1 cellular context compared by ENCODE assay signal in genomic region chr16:48441863-48442279, GRCh38.
TF ChIP-seq lines count a peak whose summit lies in the region.

No MANE protein-coding gene starts in this region.

TF ChIP-seq in HepG2, 621 proteins besides CTCF, POLR2A, EP300 and RAD21 (continued from another document and continues in another):
- TF ChIP-seq DZIP1 (CRISPR knock-in tag; IDR thresholded peaks at IDR 0.05) (no peak), MLX (CRISPR knock-in tag; IDR thresholded peaks at IDR 0.05) (peak; percentile 95), ZNF879 (CRISPR knock-in tag; IDR thresholded peaks at IDR 0.05) (no peak), MATR3 (CRISPR knock-in tag; IDR thresholded peaks at IDR 0.05) (no peak), ZBTB49 (CRISPR knock-in tag; IDR thresholded peaks at IDR 0.05; ENCODE audit: borderline replicate concordance) (no peak), HMGXB3 (CRISPR knock-in tag; IDR thresholded peaks at IDR 0.05; ENCODE audit: borderline replicate concordance) (0 out of 2 replicates have a peak, but pooled peaks have one; percentile 57), ZMAT3 (CRISPR knock-in tag; conservative IDR thresholded peaks at IDR 0.05) (no peak; the same call in 1 of the 2 replicates), TEAD3 (CRISPR knock-in tag; optimal IDR thresholded peaks at IDR 0.05; ENCODE audit: borderline replicate concordance) (peak; percentile 64), SKIL (CRISPR knock-in tag; IDR thresholded peaks at IDR 0.05; ENCODE audit: borderline replicate concordance) (peak; percentile 48; the same call in 1 of the 2 replicates), ZNF660 (CRISPR knock-in tag; IDR thresholded peaks at IDR 0.05; ENCODE audit: borderline replicate concordance, low read depth) (no peak), SIX1 (CRISPR knock-in tag; IDR thresholded peaks at IDR 0.05; ENCODE audit: borderline replicate concordance) (peak; percentile 90; the same call in 1 of the 2 replicates), CSRNP1 (CRISPR knock-in tag; IDR thresholded peaks at IDR 0.05) (no peak), ZNF276 (CRISPR knock-in tag; IDR thresholded peaks at IDR 0.05; ENCODE audit: low read depth) (no peak), SMYD3 (CRISPR knock-in tag; IDR thresholded peaks at IDR 0.05) (no peak), SRSF1 (optimal IDR thresholded peaks at IDR 0.05; ENCODE audit: low read depth, low read length) (no peak), NCOA1 (CRISPR knock-in tag; IDR thresholded peaks at IDR 0.05) (no peak), SP4 (CRISPR knock-in tag; IDR thresholded peaks at IDR 0.05) (no peak), EZH2 (conservative IDR thresholded peaks at IDR 0.05; ENCODE audit: low read depth, low read length) (no peak), PCBP1 (IDR thresholded peaks at IDR 0.05; ENCODE audit: borderline replicate concordance, low read depth, low read length) (no peak), SYNCRIP (IDR thresholded peaks at IDR 0.05; ENCODE audit: insufficient read depth, low read depth, low read length) (no peak), ATF3 (CRISPR knock-in tag; IDR thresholded peaks at IDR 0.05) (peak; percentile 97), NFIB (CRISPR knock-in tag; IDR thresholded peaks at IDR 0.05; ENCODE audit: borderline replicate concordance) (no peak), MEF2D (CRISPR knock-in tag; IDR thresholded peaks at IDR 0.05) (peak; percentile 92), U2AF1 (optimal IDR thresholded peaks at IDR 0.05; ENCODE audit: low read depth, low read length) (no peak), ZNF652 (CRISPR knock-in tag; IDR thresholded peaks at IDR 0.05; ENCODE audit: borderline replicate concordance, low read depth) (no peak), ZNF180 (CRISPR knock-in tag; IDR thresholded peaks at IDR 0.05; ENCODE audit: borderline replicate concordance, low read depth) (no peak), ZKSCAN8 (CRISPR knock-in tag; IDR thresholded peaks at IDR 0.05; ENCODE audit: borderline replicate concordance) (peak; percentile 71; the same call in 1 of the 2 replicates), PHB2 (IDR thresholded peaks at IDR 0.05; ENCODE audit: partially characterized antibody) (no peak), JUNB (CRISPR knock-in tag; IDR thresholded peaks at IDR 0.05; ENCODE audit: borderline replicate concordance) (peak; percentile 71; the same call in 1 of the 2 replicates), BRF2 (CRISPR knock-in tag; IDR thresholded peaks at IDR 0.05) (no peak), ZNF543 (CRISPR knock-in tag; IDR thresholded peaks at IDR 0.05) (peak; percentile 62; the same call in 1 of the 2 replicates), MIER3 (CRISPR knock-in tag; IDR thresholded peaks at IDR 0.05; ENCODE audit: borderline replicate concordance) (peak; percentile 89; the same call in 1 of the 2 replicates), ZNF552 (CRISPR knock-in tag; IDR thresholded peaks at IDR 0.05; ENCODE audit: borderline replicate concordance) (no peak), UBTF (CRISPR knock-in tag; IDR thresholded peaks at IDR 0.05) (no peak), BCL6 (CRISPR knock-in tag; IDR thresholded peaks at IDR 0.05) (peak; percentile 90), ARNTL (CRISPR knock-in tag; IDR thresholded peaks at IDR 0.05) (peak; percentile 71), NR3C1 (CRISPR knock-in tag; IDR thresholded peaks at IDR 0.05) (no peak), ZNF839 (CRISPR knock-in tag; IDR thresholded peaks at IDR 0.05; ENCODE audit: borderline replicate concordance) (no peak)
